14 cellular contexts compared by ENCODE assay signal in the genomic region with DNA sequence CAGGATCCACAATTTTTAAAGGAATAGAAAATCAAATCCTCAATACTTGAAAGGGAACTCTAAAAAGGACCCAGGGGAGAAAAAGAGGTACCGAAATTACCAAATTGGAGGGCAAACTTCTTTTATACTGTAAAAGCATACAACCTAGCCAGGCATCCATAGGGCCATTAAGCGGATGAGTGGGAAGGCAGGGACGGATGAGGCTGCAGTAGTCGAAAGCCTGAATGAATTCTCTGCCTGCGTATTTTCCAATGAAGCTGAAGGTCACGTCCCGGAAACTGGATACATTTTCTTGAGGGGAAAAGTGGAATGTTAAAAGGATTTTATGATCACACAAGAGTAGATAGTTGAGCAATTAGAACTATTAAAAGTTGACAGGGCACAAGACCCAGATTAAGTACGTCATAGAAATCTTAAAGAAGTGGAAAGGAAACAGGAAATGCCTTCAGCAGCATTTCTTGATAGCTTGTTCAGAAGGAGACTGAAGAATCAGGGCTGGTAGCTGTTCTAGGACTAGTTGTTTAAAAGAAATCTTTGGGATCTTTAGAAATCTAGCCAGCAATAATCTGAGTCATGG.
DNase-seq lines count a peak whose midpoint lies in the region; ATAC-seq and TF ChIP-seq lines count a peak whose summit lies in the region.
"Had no signal": no experiment of that assay in that cellular context is flagged by ENCODE, and none has a peak within 500 bp of the region (broad histone marks: within the 10 kb centered on the region; RNA-seq: fewer than 3 reads in every experiment).

No MANE protein-coding gene starts in this region.

- no peaks in the 10 kb centered on the region for H3K4me1 Mint-ChIP-seq in Caco-2 (ENCODE audit: low read depth, unreplicated experiment)

- peaks cover 5% of the 10 kb centered on the region for H3K27me3 Mint-ChIP-seq in Caco-2 (ENCODE audit: insufficient read depth, unreplicated experiment)
- H3K27me3 Mint-ChIP-seq: activated CD8-positive, alpha-beta T cell treated with anti-CD3 and anti-CD28 coated beads for 36 hours had no signal

- CTCF ChIA-PET in Caco-2 (lab: Charles Lee): no interaction called here

- H3K27ac ChIP-seq in mucosa of rectum (ENCODE audit: low read depth in 2 of 2, low read length in 2 of 2) (peak overlapping the region; percentile 40 to 66), tibial artery (peak overlapping the region in 1 of 2 donors; percentile 34)
- H3K27ac ChIP-seq: epithelial cell of prostate, KMS-11 had no signal

- no peaks in the 10 kb centered on the region for H3K9me3 ChIP-seq in endocrine pancreas (ENCODE audit: control insufficient read depth, low read length)
- H3K9me3 ChIP-seq in mucosa of rectum (ENCODE audit: control insufficient read depth in 2 of 2, low read length in 2 of 2): no peaks in the 10 kb centered on the region
- no peaks in the 10 kb centered on the region for H3K9me3 ChIP-seq in tibial artery
- H3K9me3 ChIP-seq in Caco-2: no peaks in the 10 kb centered on the region

- TF ChIP-seq CTCF in tibial artery (IDR thresholded peaks at IDR 0.05) (no peak), Caco-2 (IDR thresholded peaks at IDR 0.05; ENCODE audit: insufficient read depth in 1 of 2, low read depth in 1 of 2, low read length in 1 of 2, severe bottlenecking in 1 of 2, unreplicated experiment in 1 of 2) (no peak)

- H3K9ac ChIP-seq in endocrine pancreas (ENCODE audit: control insufficient read depth, insufficient read depth, low read length) (no peak overlapping the region), mucosa of rectum (ENCODE audit: low read depth in 1 of 2, low read length in 2 of 2) (no peak overlapping the region)
- H3K9ac ChIP-seq: KMS-11 had no signal

- intact Hi-C loops in tibial artery (cut with DNase I; ENCODE audit: low total_unique reads): no loop called here
- intact Hi-C loops in Caco-2 (cut with micrococcal nuclease; ENCODE audit: unreplicated experiment): no loop called here

- H3K9me3 Mint-ChIP-seq in Caco-2 (ENCODE audit: unreplicated experiment): no peaks in the 10 kb centered on the region
- H3K9me3 Mint-ChIP-seq: activated CD8-positive, alpha-beta T cell treated with anti-CD3 and anti-CD28 coated beads for 36 hours had no signal

- no peaks in the 10 kb centered on the region for H3K36me3 Mint-ChIP-seq in Caco-2 (ENCODE audit: insufficient read depth, unreplicated experiment)

- H3K27me3 ChIP-seq in endocrine pancreas (ENCODE audit: control insufficient read depth, insufficient read depth, low read length) (no peaks in the 10 kb centered on the region), mucosa of rectum (ENCODE audit: control insufficient read depth in 2 of 2, insufficient read depth in 2 of 2, low read length in 2 of 2) (no peaks in the 10 kb centered on the region), tibial artery (no peaks in the 10 kb centered on the region), Caco-2 (replicated peaks; ENCODE audit: control insufficient read depth, insufficient read depth, low read length) (no peaks in the 10 kb centered on the region)

- no peak overlapping the region for H3K27ac Mint-ChIP-seq in Caco-2 (ENCODE audit: unreplicated experiment)
- H3K27ac Mint-ChIP-seq: activated CD8-positive, alpha-beta T cell treated with anti-CD3 and anti-CD28 coated beads for 36 hours had no signal

- H3K4me1 ChIP-seq in endocrine pancreas (ENCODE audit: control insufficient read depth, insufficient read depth, low read length): peaks cover 59% of the 10 kb centered on the region
- H3K4me1 ChIP-seq in mucosa of rectum (ENCODE audit: control insufficient read depth in 2 of 2, insufficient read depth in 2 of 2, low read length in 2 of 2): peaks cover 0 to 2% of the 10 kb centered on the region in 2 donors
- H3K4me1 ChIP-seq in tibial artery: peaks cover 0 to 6% (median 0%) of the 10 kb centered on the region in 4 donors
- no peaks in the 10 kb centered on the region for H3K4me1 ChIP-seq in Caco-2

- DNase-seq in NCI-H345 (lab: John Stamatoyannopoulos, UW) (peak; percentile 43), NCI-H345 treated with DMSO at 0.1 percent for 48 hours (lab: John Stamatoyannopoulos, UW; ENCODE audit: unreplicated experiment) (no peak), tibial artery (no peak), Caco-2 (no peak)
- DNase-seq: activated CD8-positive, alpha-beta T cell treated with anti-CD3 and anti-CD28 coated beads for 36 hours; H7; NCI-H524; stimulated activated naive CD4-positive, alpha-beta T cell had no signal

- no peak for ATAC-seq in HG03520 (IDR thresholded peaks at IDR 0.05; ENCODE audit: unreplicated experiment)
- no peak for ATAC-seq in GM18519 (IDR thresholded peaks at IDR 0.05; ENCODE audit: low FRiP score, unreplicated experiment)
- ATAC-seq: activated CD8-positive, alpha-beta T cell treated with anti-CD3 and anti-CD28 coated beads for 36 hours had no signal

- no peak overlapping the region for H3K4me3 Mint-ChIP-seq in Caco-2 (ENCODE audit: unreplicated experiment)
- H3K4me3 Mint-ChIP-seq: activated CD8-positive, alpha-beta T cell treated with anti-CD3 and anti-CD28 coated beads for 36 hours had no signal

- BruUV-seq in Caco-2 (replicated peaks; lab: Mats Ljungman, UMichigan): no TSS peak

- POLR2A ChIA-PET in Caco-2 (lab: Charles Lee): no interaction called here

- H3K36me3 ChIP-seq in endocrine pancreas (ENCODE audit: control insufficient read depth, insufficient read depth, low read length): no peaks in the 10 kb centered on the region
- H3K36me3 ChIP-seq in mucosa of rectum (ENCODE audit: control insufficient read depth in 2 of 2, insufficient read depth in 2 of 2, low read length in 2 of 2): no peaks in the 10 kb centered on the region
- no peaks in the 10 kb centered on the region for H3K36me3 ChIP-seq in tibial artery
- no peaks in the 10 kb centered on the region for H3K36me3 ChIP-seq in Caco-2 (ENCODE audit: control insufficient read depth, insufficient read depth, low read length)

- peak overlapping the region; percentile 72 for H3K4me3 ChIP-seq in endocrine pancreas (ENCODE audit: control insufficient read depth, insufficient read depth, low read length)
- H3K4me3 ChIP-seq in mucosa of rectum (ENCODE audit: low read length in 2 of 2): peak overlapping the region in 1 of 2 donors; percentile 35
- H3K4me3 ChIP-seq in tibial artery: peak overlapping the region; percentile 18 to 20
- no peak overlapping the region for H3K4me3 ChIP-seq in Caco-2 (ENCODE audit: low read depth, low read length)
